In the genomic region with DNA sequence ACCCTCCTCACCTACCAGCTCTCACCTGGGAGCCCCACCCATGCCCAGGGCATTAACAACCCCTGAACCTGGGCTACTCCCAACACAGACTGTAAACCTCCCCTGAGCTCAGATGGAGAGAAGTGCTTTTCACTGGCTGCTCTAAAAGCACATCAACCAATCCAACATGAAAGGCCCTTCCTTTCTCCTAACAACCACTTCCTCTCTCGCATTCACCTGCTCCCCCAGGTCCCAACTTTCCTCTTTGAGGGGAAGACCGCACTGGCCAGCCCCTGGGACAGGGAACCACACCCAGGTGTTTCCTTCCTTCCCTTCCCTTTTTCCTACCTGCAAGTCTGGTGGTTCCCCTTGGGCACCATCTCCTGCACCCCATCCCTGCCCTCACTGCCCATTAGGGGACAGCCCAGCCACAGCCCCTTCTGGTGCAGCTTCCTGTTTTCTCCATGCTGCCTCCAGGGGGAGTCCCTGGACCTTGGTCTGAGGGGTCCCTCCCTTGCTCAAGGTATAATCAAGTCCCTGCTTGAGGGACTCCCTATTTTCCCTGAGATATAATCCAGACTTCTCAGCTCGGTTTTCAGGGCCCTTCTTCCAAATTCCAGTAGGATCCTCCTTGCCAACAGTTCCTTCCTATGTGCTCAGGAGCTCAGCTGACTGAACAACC, we compare ENCODE assay signal across 9 cellular contexts. TPM values are rescaled to one million over a fixed set of nuclear protein-coding genes. Genes with fewer than 3 reads are reported as not detected.
DNase-seq lines count a peak whose midpoint lies in the region; ATAC-seq, FAIRE-seq and TF ChIP-seq lines count a peak whose summit lies in the region.
"Had no signal": no experiment of that assay in that cellular context is flagged by ENCODE, and none has a peak within 500 bp of the region (broad histone marks: within the 10 kb centered on the region; RNA-seq: fewer than 3 reads in every experiment).

No MANE protein-coding gene starts in this region.

- no peaks in the 10 kb centered on the region for H3K36me3 Mint-ChIP-seq in neural crest cell (ENCODE audit: low read depth)
- H3K36me3 Mint-ChIP-seq in activated T-cell treated with anti-CD3 and anti-CD28 coated beads, Interleukin-2, amount 50 U/mL, for 4 hours (ENCODE audit: insufficient read depth) = no peaks in the 10 kb centered on the region

- H3K27ac Mint-ChIP-seq in neural crest cell (ENCODE audit: unreplicated experiment) = peak overlapping the region; percentile 76

- peaks cover 14% of the 10 kb centered on the region for H3K4me1 Mint-ChIP-seq in neural crest cell
- H3K4me1 Mint-ChIP-seq in activated T-cell treated with anti-CD3 and anti-CD28 coated beads, Interleukin-2, amount 50 U/mL, for 4 hours (ENCODE audit: low read depth) = no peaks in the 10 kb centered on the region

- TF ChIP-seq CTCF in bronchial epithelial cell (IDR thresholded peaks at IDR 0.05; ENCODE audit: insufficient read depth, low read length, severe bottlenecking) = peak; percentile 54
- TF ChIP-seq CTCF in neural crest cell (conservative IDR thresholded peaks at IDR 0.05) = peak; percentile 59

- no peak overlapping the region for H3K27ac ChIP-seq in effector memory CD4-positive, alpha-beta T cell (ENCODE audit: insufficient read depth, low read length, poor library complexity, severe bottlenecking)

- no peaks in the 10 kb centered on the region for H3K36me3 ChIP-seq in bronchial epithelial cell (ENCODE audit: control insufficient read depth, insufficient read depth, low read length)
- no peaks in the 10 kb centered on the region for H3K36me3 ChIP-seq in effector memory CD4-positive, alpha-beta T cell (ENCODE audit: control insufficient read depth, insufficient read depth, low read length)

- no peaks in the 10 kb centered on the region for H3K27me3 ChIP-seq in bronchial epithelial cell (ENCODE audit: control insufficient read depth, insufficient read depth, low read length)
- H3K27me3 ChIP-seq in effector memory CD4-positive, alpha-beta T cell (replicated peaks; ENCODE audit: control insufficient read depth, insufficient read depth, low read length, poor library complexity, severe bottlenecking) = no peaks in the 10 kb centered on the region

- no peaks in the 10 kb centered on the region for H3K9me3 Mint-ChIP-seq in neural crest cell
- H3K9me3 Mint-ChIP-seq in activated T-cell treated with anti-CD3 and anti-CD28 coated beads, Interleukin-2, amount 50 U/mL, for 4 hours = no peaks in the 10 kb centered on the region

- no peak for FAIRE-seq in bronchial epithelial cell (lab: Jason Lieb, UNC)

- H3K4me3 ChIP-seq in bronchial epithelial cell (ENCODE audit: low read depth, low read length) = no peak overlapping the region
- H3K4me3 ChIP-seq in effector memory CD4-positive, alpha-beta T cell (ENCODE audit: insufficient read depth, low read depth, low read length, poor library complexity, severe bottlenecking) = no peak overlapping the region

- H3K4me3 Mint-ChIP-seq in neural crest cell = no peak overlapping the region
- H3K4me3 Mint-ChIP-seq in activated T-cell treated with anti-CD3 and anti-CD28 coated beads, Interleukin-2, amount 50 U/mL, for 4 hours = no peak overlapping the region

- H3K27me3 Mint-ChIP-seq in neural crest cell (ENCODE audit: low read depth) = no peaks in the 10 kb centered on the region
- H3K27me3 Mint-ChIP-seq in activated T-cell treated with anti-CD3 and anti-CD28 coated beads, Interleukin-2, amount 50 U/mL, for 4 hours (ENCODE audit: low read depth) = peaks cover 7% of the 10 kb centered on the region

- peak; percentile 50 for DNase-seq in GM03348 (ENCODE audit: low spot score)
- peak; percentile 41 for DNase-seq in M059J (ENCODE audit: low read depth)
- no peak for DNase-seq in bronchial epithelial cell (ENCODE audit: low read depth)
- peak; percentile 57 for DNase-seq in neural crest cell (ENCODE audit: low read depth, low spot score)
- DNase-seq in activated T-cell treated with anti-CD3 and anti-CD28 coated beads, Interleukin-2, amount 50 U/mL, for 4 hours = no peak
- no peak for DNase-seq in T-helper 1 cell
- DNase-seq in Ammon's horn (ENCODE audit: low spot score) = no peak
- DNase-seq in effector memory CD4-positive, alpha-beta T cell = no peak
- DNase-seq: NCI-H187 had no signal

- ATAC-seq in activated T-cell treated with anti-CD3 and anti-CD28 coated beads, Interleukin-2, amount 50 U/mL, for 4 hours = no peak

- H3K9me3 ChIP-seq in effector memory CD4-positive, alpha-beta T cell (ENCODE audit: control insufficient read depth, low read length) = no peaks in the 10 kb centered on the region

- no peaks in the 10 kb centered on the region for H3K4me1 ChIP-seq in effector memory CD4-positive, alpha-beta T cell (ENCODE audit: control insufficient read depth, insufficient read depth, low read length, poor library complexity, severe bottlenecking)

RNA-seq across cellular contexts. Expression of a gene that starts 30.5 kb away (rescaled TPM):
- total RNA-seq in M059J (2014; rRNA removed; shearing (Covaris generic)) = 2.6 and 6.2 TPM in 2 replicates
- 8.4 TPM in 2 replicates for total RNA-seq in bronchial epithelial cell
- 46.4 and 48.3 TPM in 2 replicates for total RNA-seq in neural crest cell
- under 1 TPM; 0.14 to 0.24 (median 0.18) TPM for total RNA-seq in activated T-cell treated with anti-CD3 and anti-CD28 coated beads, Interleukin-2, amount 50 U/mL, for 4 hours

Comparison
In these comparisons a context has a peak if more than half of its experiments do, and no peak if none do; other contexts are left out.
1. DNase-seq: peak in GM03348 (single experiment), M059J (single experiment) and neural crest cell (single experiment); none in bronchial epithelial cell (single experiment), activated T-cell treated with anti-CD3 and anti-CD28 coated beads, Interleukin-2, amount 50 U/mL, for 4 hours (single experiment), T-helper 1 cell (0 of 5), Ammon's horn (single experiment) and effector memory CD4-positive, alpha-beta T cell (0 of 3).